ENCODE assay signal across 16 cellular contexts in the genomic region with DNA sequence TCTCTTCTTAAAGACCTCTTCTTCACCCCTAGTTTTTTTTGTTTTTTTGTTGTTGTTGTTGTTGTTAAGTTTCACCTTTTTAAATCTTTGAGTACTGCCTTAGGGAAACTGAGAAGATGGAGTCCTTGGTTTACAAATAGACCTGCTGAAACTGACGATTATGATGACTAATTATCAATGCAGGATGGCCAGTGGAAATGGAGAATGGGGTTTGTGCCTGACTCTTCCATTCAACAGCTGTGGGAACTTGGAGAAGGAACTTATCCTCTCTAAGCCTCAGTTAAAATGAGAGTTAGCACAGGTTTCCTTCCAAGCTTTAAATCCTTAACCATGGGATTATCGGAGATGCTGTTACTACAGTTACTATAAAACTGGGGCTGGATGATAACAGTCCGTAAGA.
DNase-seq lines count a peak whose midpoint lies in the region; ATAC-seq lines count a peak whose summit lies in the region.
"Had no signal": no experiment of that assay in that cellular context is flagged by ENCODE, and none has a peak within 500 bp of the region (broad histone marks: within the 10 kb centered on the region; RNA-seq: fewer than 3 reads in every experiment).

No MANE protein-coding gene starts in this region.

- H3K4me3 Mint-ChIP-seq in activated naive CD8-positive, alpha-beta T cell: no peak overlapping the region
- H3K4me3 Mint-ChIP-seq in activated naive CD8-positive, alpha-beta T cell treated with anti-CD3 and anti-CD28 coated beads, Interleukin-2, amount 50 U/mL, for 24 hours: no peak overlapping the region
- H3K4me3 Mint-ChIP-seq in stimulated activated memory B cell treated with anti-CD40 and anti-IgM and Interleukin-4, amounts not matched to agents 10 μg/mL and 1 μg/mL and 100 μg/mL, for 72 hours: no peak overlapping the region

- H3K27ac Mint-ChIP-seq in activated naive CD8-positive, alpha-beta T cell: peak overlapping the region; percentile 73
- no peak overlapping the region for H3K27ac Mint-ChIP-seq in activated naive CD8-positive, alpha-beta T cell treated with anti-CD3 and anti-CD28 coated beads, Interleukin-2, amount 50 U/mL, for 24 hours
- H3K27ac Mint-ChIP-seq in stimulated activated memory B cell treated with anti-CD40 and anti-IgM and Interleukin-4, amounts not matched to agents 10 μg/mL and 1 μg/mL and 100 μg/mL, for 72 hours: peak overlapping the region; percentile 73

- H3K4me1 Mint-ChIP-seq in activated naive CD8-positive, alpha-beta T cell (ENCODE audit: low read depth): peaks cover 72% of the 10 kb centered on the region
- H3K4me1 Mint-ChIP-seq in activated naive CD8-positive, alpha-beta T cell treated with anti-CD3 and anti-CD28 coated beads, Interleukin-2, amount 50 U/mL, for 24 hours: peaks cover 72% of the 10 kb centered on the region
- peaks cover 71% of the 10 kb centered on the region for H3K4me1 Mint-ChIP-seq in stimulated activated memory B cell treated with anti-CD40 and anti-IgM and Interleukin-4, amounts not matched to agents 10 μg/mL and 1 μg/mL and 100 μg/mL, for 72 hours

- DNase-seq in activated naive CD8-positive, alpha-beta T cell treated with anti-CD3 and anti-CD28 coated beads, Interleukin-2, amount 50 U/mL, for 24 hours: no peak
- DNase-seq in NCI-H82 treated with DMSO at 0.1 percent for 48 hours (lab: John Stamatoyannopoulos, UW; ENCODE audit: unreplicated experiment) (peak; percentile 87), myocyte (ENCODE audit: low read depth) (peak; percentile 56), KG1 (lab: John Stamatoyannopoulos, UW) (no peak), HK-2 (ENCODE audit: unreplicated experiment) (no peak)
- DNase-seq: Calu3, DMS79, NCI-H1417 treated with DMSO at 0.1 percent for 48 hours, NCI-H1930, NCI-H446, NCI-H69, OCI-M1 had no signal

- H3K9me3 Mint-ChIP-seq in activated naive CD8-positive, alpha-beta T cell (ENCODE audit: low read depth): no peaks in the 10 kb centered on the region
- no peaks in the 10 kb centered on the region for H3K9me3 Mint-ChIP-seq in activated naive CD8-positive, alpha-beta T cell treated with anti-CD3 and anti-CD28 coated beads, Interleukin-2, amount 50 U/mL, for 24 hours
- no peaks in the 10 kb centered on the region for H3K9me3 Mint-ChIP-seq in stimulated activated memory B cell treated with anti-CD40 and anti-IgM and Interleukin-4, amounts not matched to agents 10 μg/mL and 1 μg/mL and 100 μg/mL, for 72 hours

- no peaks in the 10 kb centered on the region for H3K36me3 Mint-ChIP-seq in activated naive CD8-positive, alpha-beta T cell
- H3K36me3 Mint-ChIP-seq in activated naive CD8-positive, alpha-beta T cell treated with anti-CD3 and anti-CD28 coated beads, Interleukin-2, amount 50 U/mL, for 24 hours (ENCODE audit: low read depth): peaks cover 11% of the 10 kb centered on the region
- H3K36me3 Mint-ChIP-seq in stimulated activated memory B cell treated with anti-CD40 and anti-IgM and Interleukin-4, amounts not matched to agents 10 μg/mL and 1 μg/mL and 100 μg/mL, for 72 hours: peaks cover 17% of the 10 kb centered on the region

- H3K27me3 Mint-ChIP-seq in activated naive CD8-positive, alpha-beta T cell: no peaks in the 10 kb centered on the region
- no peaks in the 10 kb centered on the region for H3K27me3 Mint-ChIP-seq in activated naive CD8-positive, alpha-beta T cell treated with anti-CD3 and anti-CD28 coated beads, Interleukin-2, amount 50 U/mL, for 24 hours
- no peaks in the 10 kb centered on the region for H3K27me3 Mint-ChIP-seq in stimulated activated memory B cell treated with anti-CD40 and anti-IgM and Interleukin-4, amounts not matched to agents 10 μg/mL and 1 μg/mL and 100 μg/mL, for 72 hours

- no peak for ATAC-seq in activated naive CD8-positive, alpha-beta T cell treated with anti-CD3 and anti-CD28 coated beads, Interleukin-2, amount 50 U/mL, for 24 hours
- no peak for ATAC-seq in stimulated activated memory B cell treated with anti-CD40 and anti-IgM and Interleukin-4, amounts not matched to agents 10 μg/mL and 1 μg/mL and 100 μg/mL, for 72 hours
- no peak for ATAC-seq in HG03139 (IDR thresholded peaks at IDR 0.05; ENCODE audit: unreplicated experiment)
- ATAC-seq: A549 had no signal

Comparison
In these comparisons a context has a peak if more than half of its experiments do, and no peak if none do; other contexts are left out.
1. DNase-seq: peak in NCI-H82 treated with DMSO at 0.1 percent for 48 hours (single experiment) and myocyte (single experiment); none in activated naive CD8-positive, alpha-beta T cell treated with anti-CD3 and anti-CD28 coated beads, Interleukin-2, amount 50 U/mL, for 24 hours (single experiment), KG1 (single experiment) and HK-2 (single experiment).